In genomic region chr9:136794281-136795026, GRCh38 we compare ENCODE assay signal across 22 cellular contexts. TPM values are rescaled to one million over a fixed set of nuclear protein-coding genes. Genes with fewer than 3 reads are reported as not detected.
A peak's percentile ranks its signal among the peaks of the same experiment; 100 is the strongest.
DNase-seq lines count a peak whose midpoint lies in the region; ATAC-seq and TF ChIP-seq lines count a peak whose summit lies in the region.
"Had no signal": no experiment of that assay in that cellular context is flagged by ENCODE, and none has a peak within 500 bp of the region (broad histone marks: within the 10 kb centered on the region; RNA-seq: fewer than 3 reads in every experiment).

No MANE protein-coding gene starts in this region.

- H3K27me3 ChIP-seq in Caco-2 (replicated peaks; ENCODE audit: control insufficient read depth, insufficient read depth, low read length) = no peaks in the 10 kb centered on the region
- H3K27me3 ChIP-seq in naive thymus-derived CD4-positive, alpha-beta T cell (ENCODE audit: control insufficient read depth in 2 of 2, insufficient read depth in 2 of 2, low read length in 2 of 2) = no peaks in the 10 kb centered on the region

- H3K4me1 Mint-ChIP-seq in Caco-2 (ENCODE audit: low read depth, unreplicated experiment) = peaks cover 25% of the 10 kb centered on the region
- H3K4me1 Mint-ChIP-seq in naive thymus-derived CD4-positive, alpha-beta T cell = peaks cover 9 to 40% (median 30%) of the 10 kb centered on the region in 7 donors

- no peaks in the 10 kb centered on the region for H3K27me3 Mint-ChIP-seq in Caco-2 (ENCODE audit: insufficient read depth, unreplicated experiment)
- peaks cover 0 to 22% (median 0%) of the 10 kb centered on the region in 5 donors for H3K27me3 Mint-ChIP-seq in naive thymus-derived CD4-positive, alpha-beta T cell

- DNase-seq in Caco-2 (no peak), KG1 (lab: John Stamatoyannopoulos, UW) (no peak), islet precursor cell (no peak)
- no peak for DNase-seq in naive thymus-derived CD4-positive, alpha-beta T cell
- DNase-seq: activated naive CD4-positive, alpha-beta T cell treated with anti-CD3 and anti-CD28 coated beads for 36 hours; activated T-cell treated with anti-CD3 and anti-CD28 coated beads, Interleukin-2, amount 50 U/mL, for 4 hours; foreskin melanocyte; hypothalamus; NCI-H1417; NCI-H510A treated with DMSO at 0.1 percent for 48 hours; T-helper 9 cell had no signal

- no peak for TF ChIP-seq CTCF in Caco-2 (IDR thresholded peaks at IDR 0.05; ENCODE audit: insufficient read depth in 1 of 2, low read depth in 1 of 2, low read length in 1 of 2, severe bottlenecking in 1 of 2, unreplicated experiment in 1 of 2)

- POLR2A ChIA-PET in Caco-2 (lab: Charles Lee) = no interaction called here
- POLR2A ChIA-PET in naive thymus-derived CD4-positive, alpha-beta T cell (lab: Charles Lee) = interaction anchor here (5.9 kb wide), 1 partner anchor 12 kb away, joined by 38 read pairs; the partner anchor contains the start of gene RABL6

- no peak overlapping the region for H3K4me3 Mint-ChIP-seq in Caco-2 (ENCODE audit: unreplicated experiment)
- H3K4me3 Mint-ChIP-seq in naive thymus-derived CD4-positive, alpha-beta T cell = peak overlapping the region in 1 of 10 donors; percentile 45
- H3K4me3 Mint-ChIP-seq: activated naive CD4-positive, alpha-beta T cell treated with anti-CD3 and anti-CD28 coated beads for 36 hours; activated T-cell treated with anti-CD3 and anti-CD28 coated beads, Interleukin-2, amount 50 U/mL, for 4 hours; stimulated activated memory B cell treated with anti-CD40 and anti-IgM and Interleukin-4, amounts not matched to agents 10 μg/mL and 1 μg/mL and 100 μg/mL, for 72 hours had no signal

- BruUV-seq in Caco-2 (replicated peaks; lab: Mats Ljungman, UMichigan) = no TSS peak

- TF ChIP-seq POLR2A in Raji (IDR thresholded peaks at IDR 0.05; ENCODE audit: insufficient read depth, low read depth, low read length) = peak; percentile 47; the same call in 1 of the 2 replicates

- H3K9me3 ChIP-seq in Caco-2 = no peaks in the 10 kb centered on the region
- no peaks in the 10 kb centered on the region for H3K9me3 ChIP-seq in naive thymus-derived CD4-positive, alpha-beta T cell (ENCODE audit: control insufficient read depth in 2 of 3, low read length in 3 of 3)
- H3K9me3 ChIP-seq: ascending aorta, thoracic aorta had no signal

- peak overlapping the region; percentile 39 for H3K27ac ChIP-seq in naive thymus-derived CD4-positive, alpha-beta T cell (ENCODE audit: low read depth, low read length)
- H3K27ac ChIP-seq: ascending aorta, thoracic aorta had no signal

- CTCF ChIA-PET in Caco-2 (lab: Charles Lee) = interaction anchor here (1.1 kb wide), 1 partner anchor 48 kb away, joined by 4 read pairs; the partner anchor contains the start of gene AJM1
- CTCF ChIA-PET in naive thymus-derived CD4-positive, alpha-beta T cell (lab: Charles Lee) = interaction anchor here (1.0 to 2.5 kb wide), 2 partner anchors 12 to 13 kb away, joined by 3 to 9 read pairs; partner anchors contain the start of gene RABL6

- no peak for ATAC-seq in naive thymus-derived CD4-positive, alpha-beta T cell
- ATAC-seq in HG03442 (IDR thresholded peaks at IDR 0.05; ENCODE audit: unreplicated experiment) = no peak
- ATAC-seq: activated CD4-positive, CD25-positive, alpha-beta regulatory T cell treated with anti-CD3 and anti-CD28 coated beads, Interleukin-2, amount 50 U/mL, for 24 hours; activated T-cell treated with anti-CD3 and anti-CD28 coated beads, Interleukin-2, amount 50 U/mL, for 4 hours; SK-N-SH treated with all-trans-retinoic acid at 6 μM for 48 hours; stimulated activated memory B cell treated with anti-CD40 and anti-IgM and Interleukin-4, amounts not matched to agents 10 μg/mL and 1 μg/mL and 100 μg/mL, for 72 hours had no signal

- no peaks in the 10 kb centered on the region for H3K9me3 Mint-ChIP-seq in Caco-2 (ENCODE audit: unreplicated experiment)
- H3K9me3 Mint-ChIP-seq in naive thymus-derived CD4-positive, alpha-beta T cell = no peaks in the 10 kb centered on the region
- H3K9me3 Mint-ChIP-seq: activated naive CD4-positive, alpha-beta T cell treated with anti-CD3 and anti-CD28 coated beads for 36 hours; activated T-cell treated with anti-CD3 and anti-CD28 coated beads, Interleukin-2, amount 50 U/mL, for 4 hours; stimulated activated memory B cell treated with anti-CD40 and anti-IgM and Interleukin-4, amounts not matched to agents 10 μg/mL and 1 μg/mL and 100 μg/mL, for 72 hours had no signal

- H3K27ac Mint-ChIP-seq in Caco-2 (ENCODE audit: unreplicated experiment) = peak overlapping the region; percentile 57
- H3K27ac Mint-ChIP-seq in naive thymus-derived CD4-positive, alpha-beta T cell = peak overlapping the region in 3 of 9 donors; percentile 9 to 65 (median 46)
- H3K27ac Mint-ChIP-seq: activated naive CD4-positive, alpha-beta T cell treated with anti-CD3 and anti-CD28 coated beads for 36 hours; stimulated activated memory B cell treated with anti-CD40 and anti-IgM and Interleukin-4, amounts not matched to agents 10 μg/mL and 1 μg/mL and 100 μg/mL, for 72 hours had no signal

- peaks cover 62% of the 10 kb centered on the region for H3K4me1 ChIP-seq in Caco-2
- peaks cover 21 to 31% of the 10 kb centered on the region in 2 donors for H3K4me1 ChIP-seq in naive thymus-derived CD4-positive, alpha-beta T cell (ENCODE audit: control insufficient read depth in 2 of 2, insufficient read depth in 2 of 2, low read length in 2 of 2)

- intact Hi-C loops in Caco-2 (cut with micrococcal nuclease; ENCODE audit: unreplicated experiment) = loop anchor here (5.0 to 10.0 kb wide), 2 partner anchors 312 to 450 kb away; partner anchors contain the start of genes SEC16A and TUBB4B
- intact Hi-C loops in naive thymus-derived CD4-positive, alpha-beta T cell (cut with micrococcal nuclease) = loop anchor here in 1 of 2 donors (5.0 kb wide), 1 partner anchor 658 kb away; no protein-coding TSS in a partner anchor

- no peak overlapping the region for H3K4me3 ChIP-seq in Caco-2 (ENCODE audit: low read depth, low read length)
- H3K4me3 ChIP-seq in naive thymus-derived CD4-positive, alpha-beta T cell (ENCODE audit: low read length) = no peak overlapping the region
- H3K4me3 ChIP-seq: ascending aorta, lung, thoracic aorta had no signal

- peaks cover 52% of the 10 kb centered on the region for H3K36me3 Mint-ChIP-seq in Caco-2 (ENCODE audit: insufficient read depth, unreplicated experiment)
- H3K36me3 Mint-ChIP-seq in naive thymus-derived CD4-positive, alpha-beta T cell = peaks cover 0 to 5% (median 0%) of the 10 kb centered on the region in 5 donors
- H3K36me3 Mint-ChIP-seq: stimulated activated memory B cell treated with anti-CD40 and anti-IgM and Interleukin-4, amounts not matched to agents 10 μg/mL and 1 μg/mL and 100 μg/mL, for 72 hours had no signal

- H3K36me3 ChIP-seq in Caco-2 (ENCODE audit: control insufficient read depth, insufficient read depth, low read length) = peaks cover 10% of the 10 kb centered on the region
- H3K36me3 ChIP-seq in naive thymus-derived CD4-positive, alpha-beta T cell (ENCODE audit: control insufficient read depth in 2 of 3, insufficient read depth in 3 of 3, low read length in 3 of 3) = peaks cover 0 to 17% (median 3%) of the 10 kb centered on the region in 3 experiments
- H3K36me3 ChIP-seq: ascending aorta, thoracic aorta had no signal

RNA-seq across cellular contexts. Expression of gene CCDC183, which starts 1.7 kb away (rescaled TPM):
- total RNA-seq in Caco-2 (2022) = 4.2 and 5.8 TPM in 2 replicates
- 1 to 10 TPM in 4 of 5 experiments, under 1 TPM in 1; 0.36 to 6.6 (median 3.0) TPM for total RNA-seq in naive thymus-derived CD4-positive, alpha-beta T cell
- under 1 TPM; 0.35 to 0.62 TPM for polyA plus RNA-seq in naive thymus-derived CD4-positive, alpha-beta T cell
- total RNA-seq: ascending aorta, G401 had no signal

RNA-seq across cellular contexts. Expression of gene TMEM141, which starts 3.3 kb away (rescaled TPM):
- total RNA-seq in Caco-2 (2022) = 107 and 122 TPM in 2 replicates
- 10 to 100 TPM; 27.2 to 54.9 (median 36.2) TPM for total RNA-seq in naive thymus-derived CD4-positive, alpha-beta T cell
- polyA plus RNA-seq in naive thymus-derived CD4-positive, alpha-beta T cell = 10 to 100 TPM; 28.2 to 30.6 TPM

RNA-seq across cellular contexts. Expression of gene RABL6, which starts 13.3 kb away (rescaled TPM):
- total RNA-seq in Caco-2 (2022) = 134 and 138 TPM in 2 replicates
- total RNA-seq in naive thymus-derived CD4-positive, alpha-beta T cell = 100 to 1,000 TPM in 1 of 5 experiments, 10 to 100 TPM in 4; 59.6 to 100 (median 60.9) TPM
- polyA plus RNA-seq in naive thymus-derived CD4-positive, alpha-beta T cell = 10 to 100 TPM in 1 of 2 donors, 1 to 10 TPM in 1; 9.4 to 17.4 TPM

RNA-seq across cellular contexts. Expression of gene LCN15, which starts 30.1 kb away (rescaled TPM):
- total RNA-seq in Caco-2 (2022) = not detected in 2 replicates
- total RNA-seq in naive thymus-derived CD4-positive, alpha-beta T cell = not detected
- not detected for polyA plus RNA-seq in naive thymus-derived CD4-positive, alpha-beta T cell
- total RNA-seq: activated naive CD4-positive, alpha-beta T cell treated with anti-CD3 and anti-CD28 coated beads for 36 hours; activated T-cell treated with anti-CD3 and anti-CD28 coated beads, Interleukin-2, amount 50 U/mL, for 4 hours; ascending aorta; G401; lung; MCF 10A; thoracic aorta had no signal
- polyA plus RNA-seq: esophagus had no signal

RNA-seq across cellular contexts. Expression of gene LCN8, which starts 36.4 kb away (rescaled TPM):
- not detected in 2 replicates for total RNA-seq in Caco-2 (2022)
- under 1 TPM in 1 of 5 experiments, not detected in 4; 0.83 TPM for total RNA-seq in naive thymus-derived CD4-positive, alpha-beta T cell
- not detected for polyA plus RNA-seq in naive thymus-derived CD4-positive, alpha-beta T cell
- total RNA-seq: activated naive CD4-positive, alpha-beta T cell treated with anti-CD3 and anti-CD28 coated beads for 36 hours; activated T-cell treated with anti-CD3 and anti-CD28 coated beads, Interleukin-2, amount 50 U/mL, for 4 hours; ascending aorta; G401; MCF 10A; thoracic aorta had no signal
- polyA plus RNA-seq: esophagus, lung had no signal
